Comparison of ENCODE assay signal across 8 cellular contexts in the genomic region with DNA sequence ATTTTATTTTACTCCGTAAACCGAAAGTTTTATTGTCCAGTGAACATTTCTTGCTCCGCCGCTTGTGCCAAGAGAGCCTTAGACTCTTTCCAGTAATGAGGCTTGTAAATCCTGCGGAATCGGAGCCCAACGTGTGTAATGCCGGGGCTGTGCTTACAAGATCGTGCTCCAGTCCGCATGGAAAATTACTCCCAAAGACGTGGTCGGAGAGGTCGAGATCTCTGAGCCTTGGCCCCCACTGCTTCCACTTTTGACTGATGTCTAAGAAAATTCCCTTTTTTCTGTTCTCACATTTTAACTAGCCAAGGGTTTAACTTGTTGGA. TPM values are rescaled to one million over a fixed set of nuclear protein-coding genes. Genes with fewer than 3 reads are reported as not detected.
DNase-seq lines count a peak whose midpoint lies in the region; ATAC-seq and TF ChIP-seq lines count a peak whose summit lies in the region.

No MANE protein-coding gene starts in this region.

- H3K4me1 ChIP-seq in cardiac muscle cell (ENCODE audit: low read depth): peaks cover 49% of the 10 kb centered on the region

- DNase-seq in NCI-H2227 (lab: John Stamatoyannopoulos, UW; ENCODE audit: unreplicated experiment) (peak; percentile 51), NCI-H2227 treated with DMSO at 0.1 percent for 48 hours (lab: John Stamatoyannopoulos, UW) (no peak), cardiac muscle cell (ENCODE audit: low read depth in 1 of 2, low spot score in 1 of 2) (peak in 1 of 2 donors; percentile 75), putamen (ENCODE audit: low spot score) (peak; percentile 29), NCI-H2196 (lab: John Stamatoyannopoulos, UW; ENCODE audit: unreplicated experiment) (no peak)

- no peak for ATAC-seq in HG03097 (IDR thresholded peaks at IDR 0.05; ENCODE audit: low FRiP score, unreplicated experiment)
- no peak for ATAC-seq in GM18868 (IDR thresholded peaks at IDR 0.05; ENCODE audit: unreplicated experiment)

- peak overlapping the region; percentile 79 for H3K4me3 ChIP-seq in cardiac muscle cell

- H3K27me3 ChIP-seq in cardiac muscle cell: no peaks in the 10 kb centered on the region

- H3K9me3 ChIP-seq in cardiac muscle cell (ENCODE audit: low read depth): no peaks in the 10 kb centered on the region

- H3K27ac ChIP-seq in VCaP (peak overlapping the region; percentile 72), cardiac muscle cell (peak overlapping the region; percentile 91)

- no peaks in the 10 kb centered on the region for H3K36me3 ChIP-seq in cardiac muscle cell

- no peak for TF ChIP-seq CTCF in VCaP (conservative IDR thresholded peaks at IDR 0.05)
- no peak for TF ChIP-seq CTCF in cardiac muscle cell (IDR thresholded peaks at IDR 0.05; ENCODE audit: low read depth, low read length)

RNA-seq across cellular contexts. Expression of a gene that starts 0.7 kb away (rescaled TPM):
- total RNA-seq in cardiac muscle cell: 82.1 and 84.5 TPM in 2 replicates
- 93.7 and 108 TPM in 2 replicates for polyA plus RNA-seq in cardiac muscle cell

Comparison
In these comparisons a context has a peak if more than half of its experiments do, and no peak if none do; other contexts are left out.
1. DNase-seq: peak in NCI-H2227 (single experiment) and putamen (single experiment); none in NCI-H2227 treated with DMSO at 0.1 percent for 48 hours (single experiment) and NCI-H2196 (single experiment).